Comparison of ENCODE assay signal across 24 cellular contexts in genomic region chr6:96002912-96003311, GRCh38. TPM values are rescaled to one million over a fixed set of nuclear protein-coding genes. Genes with fewer than 3 reads are reported as not detected.
"Had no signal": no experiment of that assay in that cellular context is flagged by ENCODE, and none has a peak within 500 bp of the region (broad histone marks: within the 10 kb centered on the region; RNA-seq: fewer than 3 reads in every experiment).

No MANE protein-coding gene starts in this region.

- H3K9ac ChIP-seq: parathyroid adenoma had no signal

- H3K4me1 ChIP-seq: esophagus squamous epithelium, lower lobe of right lung, parathyroid adenoma, prostate gland, right atrium auricular region, sigmoid colon, testis, tibial artery had no signal

- H3K27ac ChIP-seq: dorsolateral prefrontal cortex, esophagus squamous epithelium, lower lobe of right lung, neutrophil, parathyroid adenoma, prostate gland, right atrium auricular region, sigmoid colon, testis, tibial artery had no signal

- H3K9me3 ChIP-seq: neutrophil, prostate gland, right atrium auricular region, sigmoid colon, testis, tibial artery had no signal

- H2AFZ ChIP-seq: parathyroid adenoma had no signal

- H3K27me3 ChIP-seq: dorsolateral prefrontal cortex, esophagus squamous epithelium, neutrophil, right atrium auricular region, sigmoid colon, testis, tibial artery had no signal

- FAIRE-seq: colon, endothelial cell of umbilical vein, urothelium cell line had no signal

- H3K36me3 ChIP-seq: esophagus squamous epithelium, lower lobe of right lung, neutrophil, prostate gland, right atrium auricular region, sigmoid colon, tibial artery had no signal

- DNase-seq: dorsolateral prefrontal cortex; effector CD8-positive, alpha-beta T cell; esophagus squamous epithelium; foreskin melanocyte; glutamatergic neuron; left colon; left ventricle myocardium superior; natural killer cell; sigmoid colon; stimulated activated CD4-positive, alpha-beta T cell treated with anti-CD3 and anti-CD28 coated beads, Interleukin-2, amount 100 ng/mL, for 24 hours; stimulated activated CD4-positive, alpha-beta T cell treated with anti-CD3 and anti-CD28 coated beads, Interleukin-4, amount 100 ng/mL, for 24 hours; stimulated activated naive CD8-positive, alpha-beta T cell treated with anti-CD3 and anti-CD28 coated beads, Interleukin-15, Interleukin-2, amounts not matched to agents 100 U/mL and 50 U/mL, for 24 hours; substantia nigra; testis; tibial artery had no signal

- H3K4me3 ChIP-seq: dorsolateral prefrontal cortex, esophagus squamous epithelium, lower lobe of right lung, prostate gland, right atrium auricular region, sigmoid colon, testis, tibial artery had no signal

RNA-seq across cellular contexts. Expression of gene FUT9, which starts 12.9 kb away (rescaled TPM):
- total RNA-seq: endothelial cell of umbilical vein, esophagus squamous epithelium, left ventricle myocardium superior, lower lobe of right lung, natural killer cell, osteoblast, right atrium auricular region had no signal
- polyA plus RNA-seq: endothelial cell of umbilical vein had no signal
